11 cellular contexts compared by ENCODE assay signal in the genomic region with DNA sequence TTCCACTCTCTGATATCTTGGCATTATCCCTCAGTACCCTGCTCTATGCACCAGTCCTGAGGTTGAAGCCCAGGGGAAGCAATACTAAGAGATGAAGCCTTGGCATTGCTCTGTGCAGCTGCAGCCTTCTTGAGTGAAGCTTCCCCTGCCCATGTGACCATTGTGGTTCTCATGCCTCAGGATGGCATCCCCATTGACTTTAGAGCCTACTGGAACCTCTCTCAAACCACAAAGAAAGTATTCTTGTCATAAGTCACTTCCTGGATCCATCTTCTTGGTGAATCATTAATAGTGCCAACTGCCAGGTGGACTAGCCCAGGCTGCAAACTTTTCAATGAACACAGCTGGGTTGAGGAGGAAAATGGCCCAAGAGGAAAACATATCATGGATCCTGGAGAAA.
DNase-seq lines count a peak whose midpoint lies in the region; ATAC-seq and TF ChIP-seq lines count a peak whose summit lies in the region.
"Had no signal": no experiment of that assay in that cellular context is flagged by ENCODE, and none has a peak within 500 bp of the region (broad histone marks: within the 10 kb centered on the region; RNA-seq: fewer than 3 reads in every experiment).

No MANE protein-coding gene starts in this region.

- no peak overlapping the region for H3K27ac ChIP-seq in spleen
- H3K27ac ChIP-seq: left lung had no signal

- TF ChIP-seq POLR2A in NB4 (IDR thresholded peaks at IDR 0.05; ENCODE audit: extremely low read depth, insufficient read length): no peak
- TF ChIP-seq POLR2A in spleen (IDR thresholded peaks at IDR 0.05): no peak

- H3K9me3 ChIP-seq in spleen: no peaks in the 10 kb centered on the region
- H3K9me3 ChIP-seq: left lung had no signal

- TF ChIP-seq CTCF in NB4 (IDR thresholded peaks at IDR 0.05; ENCODE audit: low read depth, low read length) (no peak), spleen (IDR thresholded peaks at IDR 0.05 in 8 of 11, conservative IDR thresholded peaks at IDR 0.05 in 3 of 11) (no peak)

- no peaks in the 10 kb centered on the region for H3K27me3 ChIP-seq in spleen (replicated peaks in 1 of 7)
- H3K27me3 ChIP-seq: left lung had no signal

- H3K4me1 ChIP-seq in spleen: no peaks in the 10 kb centered on the region
- H3K4me1 ChIP-seq: left lung had no signal

- intact Hi-C loops in spleen (cut with DNase I; ENCODE audit: low total_unique reads): no loop called here

- H3K4me3 ChIP-seq in NB4 (ENCODE audit: low read depth, low read length) (no peak overlapping the region), spleen (no peak overlapping the region)
- H3K4me3 ChIP-seq: left lung had no signal

- H3K36me3 ChIP-seq in spleen: no peaks in the 10 kb centered on the region
- H3K36me3 ChIP-seq: left lung had no signal

- ATAC-seq in GM18873 (IDR thresholded peaks at IDR 0.05; ENCODE audit: low FRiP score, unreplicated experiment): peak; percentile 100
- ATAC-seq in HG02763 (IDR thresholded peaks at IDR 0.05; ENCODE audit: unreplicated experiment): peak; percentile 84
- ATAC-seq: left lung had no signal

- DNase-seq in NB4 (ENCODE audit: low read depth) (peak; percentile 64), kidney tubule cell (ENCODE audit: low spot score) (peak; percentile 97), SW 1271 (lab: John Stamatoyannopoulos, UW) (no peak), spleen (no peak), activated gamma-delta T cell treated with Interleukin-2 at 50 U/mL for 16 hours (no peak)
- no peak for DNase-seq in activated CD4-positive, alpha-beta T cell treated with anti-CD3 and anti-CD28 coated beads, Interleukin-2, amount 50 U/mL, for 48 hours
- DNase-seq: activated naive CD4-positive, alpha-beta T cell treated with anti-CD3 and anti-CD28 coated beads, Interleukin-2, amount 50 U/mL, for 16 hours; left lung; NCI-H524 treated with DMSO at 0.1 percent for 48 hours had no signal

Comparison
In these comparisons a context has a peak if more than half of its experiments do, and no peak if none do; other contexts are left out.
1. DNase-seq: peak in NB4 (single experiment) and kidney tubule cell (single experiment); none in SW 1271 (0 of 2), activated CD4-positive, alpha-beta T cell treated with anti-CD3 and anti-CD28 coated beads, Interleukin-2, amount 50 U/mL, for 48 hours (0 of 2), spleen (single experiment) and activated gamma-delta T cell treated with Interleukin-2 at 50 U/mL for 16 hours (single experiment).